ENCODE assay signal across 20 cellular contexts in the genomic region with DNA sequence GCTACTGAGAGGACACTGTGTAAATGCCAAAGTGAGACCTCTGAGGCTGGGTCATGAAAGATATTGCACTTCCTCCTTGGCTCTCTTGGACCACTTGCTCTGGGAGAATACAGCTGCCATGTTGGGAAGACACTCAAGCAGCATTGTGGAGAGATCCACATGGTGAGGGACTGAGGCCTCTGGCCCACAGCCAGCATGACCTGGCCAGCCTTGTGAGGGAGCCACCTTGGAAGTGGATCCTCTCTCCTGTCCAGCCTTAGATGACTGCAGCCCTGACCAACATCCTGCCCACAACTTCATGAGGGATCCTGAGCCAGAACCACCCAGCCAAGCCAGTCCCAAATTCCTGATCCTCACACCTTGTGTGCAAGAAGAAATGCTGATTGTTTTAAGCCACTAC. TPM values are rescaled to one million over a fixed set of nuclear protein-coding genes. Genes with fewer than 3 reads are reported as not detected.
DNase-seq lines count a peak whose midpoint lies in the region; ATAC-seq, FAIRE-seq and TF ChIP-seq lines count a peak whose summit lies in the region.
"Had no signal": no experiment of that assay in that cellular context is flagged by ENCODE, and none has a peak within 500 bp of the region (broad histone marks: within the 10 kb centered on the region; RNA-seq: fewer than 3 reads in every experiment).

No MANE protein-coding gene starts in this region.

- no peaks in the 10 kb centered on the region for H3K36me3 ChIP-seq in gastrocnemius medialis
- no peaks in the 10 kb centered on the region for H3K36me3 ChIP-seq in naive thymus-derived CD4-positive, alpha-beta T cell (ENCODE audit: control insufficient read depth in 2 of 3, insufficient read depth in 3 of 3, low read length in 3 of 3)
- H3K36me3 ChIP-seq: HAP-1 had no signal

- no peak overlapping the region for H3K4me2 ChIP-seq in A549
- H3K4me2 ChIP-seq: GM23338 had no signal

- FAIRE-seq in A549 (lab: Jason Lieb, UNC) (no peak), RCC 7860 (lab: Jason Lieb, UNC) (no peak)

- no peaks in the 10 kb centered on the region for H3K36me3 Mint-ChIP-seq in naive thymus-derived CD4-positive, alpha-beta T cell

- H3K4me1 ChIP-seq in A549 = peaks cover 66% of the 10 kb centered on the region
- H3K4me1 ChIP-seq in gastrocnemius medialis = peaks cover 39 to 51% of the 10 kb centered on the region in 2 donors
- H3K4me1 ChIP-seq in naive thymus-derived CD4-positive, alpha-beta T cell (ENCODE audit: control insufficient read depth in 2 of 2, insufficient read depth in 2 of 2, low read length in 2 of 2) = no peaks in the 10 kb centered on the region
- H3K4me1 ChIP-seq: HAP-1 had no signal

- no peak overlapping the region for H3K4me3 Mint-ChIP-seq in naive thymus-derived CD4-positive, alpha-beta T cell
- H3K4me3 Mint-ChIP-seq: CD4-positive, alpha-beta T cell; GM23338 had no signal

- TF ChIP-seq CTCF in A549 (IDR thresholded peaks at IDR 0.05) (no peak), gastrocnemius medialis (IDR thresholded peaks at IDR 0.05 in 4 of 5, conservative IDR thresholded peaks at IDR 0.05 in 1 of 5) (no peak)

- DNase-seq in A549 (ENCODE audit: low read depth in 1 of 2, low spot score in 1 of 2) (no peak), Caki2 (ENCODE audit: low read depth) (peak; percentile 25), RCC 7860 (ENCODE audit: low spot score) (peak; percentile 26), gastrocnemius medialis (peak in 1 of 2 donors; percentile 40), NCI-H774 (lab: John Stamatoyannopoulos, UW) (no peak)
- no peak for DNase-seq in naive thymus-derived CD4-positive, alpha-beta T cell
- DNase-seq in activated CD4-positive, alpha-beta T cell treated with anti-CD3 and anti-CD28 coated beads, Interleukin-2, amount 50 U/mL, for 1 hour = no peak
- DNase-seq: CD4-positive, alpha-beta T cell; DMS53; GF-D8; KBM-7; NCI-H1436; NCI-H1930; NCI-H2227 treated with DMSO at 0.1 percent for 48 hours; NCI-H510A had no signal

- no peaks in the 10 kb centered on the region for H3K27me3 ChIP-seq in gastrocnemius medialis
- H3K27me3 ChIP-seq in naive thymus-derived CD4-positive, alpha-beta T cell (ENCODE audit: control insufficient read depth in 2 of 2, insufficient read depth in 2 of 2, low read length in 2 of 2) = no peaks in the 10 kb centered on the region

- H3K9me3 Mint-ChIP-seq in naive thymus-derived CD4-positive, alpha-beta T cell = no peaks in the 10 kb centered on the region
- H3K9me3 Mint-ChIP-seq: CD4-positive, alpha-beta T cell; GM23338 had no signal

- H3K27ac Mint-ChIP-seq in naive thymus-derived CD4-positive, alpha-beta T cell = no peak overlapping the region
- H3K27ac Mint-ChIP-seq: CD4-positive, alpha-beta T cell; GM23338 had no signal

- POLR2A ChIA-PET in A549 (lab: Yijun Ruan, JAX) = no interaction called here
- POLR2A ChIA-PET in naive thymus-derived CD4-positive, alpha-beta T cell (lab: Charles Lee) = no interaction called here

- no peak for ATAC-seq in A549
- no peak for ATAC-seq in gastrocnemius medialis
- no peak for ATAC-seq in naive thymus-derived CD4-positive, alpha-beta T cell
- ATAC-seq: GM23338 had no signal

- TF ChIP-seq EP300 in A549 (IDR thresholded peaks at IDR 0.05) = no peak

- H3K27me3 Mint-ChIP-seq in naive thymus-derived CD4-positive, alpha-beta T cell = peaks cover 0 to 7% (median 0%) of the 10 kb centered on the region in 5 donors
- H3K27me3 Mint-ChIP-seq: CD4-positive, alpha-beta T cell had no signal

- intact Hi-C loops in gastrocnemius medialis (cut with DNase I; ENCODE audit: low total_unique reads) = loop anchor here (5.0 kb wide), 1 partner anchor 331 kb away; no protein-coding TSS in a partner anchor
- intact Hi-C loops in naive thymus-derived CD4-positive, alpha-beta T cell (cut with micrococcal nuclease) = no loop called here

- in situ Hi-C loops in Caki2 (cut with HindIII; ENCODE audit: low pct_unique_long_range_greater_than_20kb, low sequenced_read_pairs) (loop anchor here (10.0 kb wide), 1 partner anchor 182 kb away; the partner anchor contains the start of gene MCM5), gastrocnemius medialis (cut with MboI; ENCODE audit: low sequenced_read_pairs in 4 of 4) (loop anchor here in 3 of 4 donors (5.0 to 25.0 kb wide), 4 partner anchors 36 to 249 kb away; no protein-coding TSS in a partner anchor)

- H3K9me3 ChIP-seq in A549 (peaks cover 4% of the 10 kb centered on the region; the same call in 1 of the 3 replicates), gastrocnemius medialis (no peaks in the 10 kb centered on the region)
- no peaks in the 10 kb centered on the region for H3K9me3 ChIP-seq in naive thymus-derived CD4-positive, alpha-beta T cell (ENCODE audit: control insufficient read depth in 2 of 3, low read length in 3 of 3)
- H3K9me3 ChIP-seq: HAP-1 had no signal

- TF ChIP-seq RAD21 in A549 (conservative IDR thresholded peaks at IDR 0.05 in 1 of 2, IDR thresholded peaks at IDR 0.05 in 1 of 2) = no peak

- peaks cover 0 to 3% (median 0%) of the 10 kb centered on the region in 7 donors for H3K4me1 Mint-ChIP-seq in naive thymus-derived CD4-positive, alpha-beta T cell

- TF ChIP-seq POLR2A in A549 (IDR thresholded peaks at IDR 0.05; ENCODE audit: low read length) (no peak), gastrocnemius medialis (IDR thresholded peaks at IDR 0.05) (no peak)

- CTCF ChIA-PET in A549 (lab: Yijun Ruan, JAX) = interaction anchor here (4.4 kb wide), 1 partner anchor 156 kb away, joined by 24 read pairs; no protein-coding TSS in a partner anchor
- CTCF ChIA-PET in naive thymus-derived CD4-positive, alpha-beta T cell (lab: Charles Lee) = no interaction called here

- H3K27ac ChIP-seq in A549 (peak overlapping the region; percentile 97 to 99), gastrocnemius medialis (peak overlapping the region; percentile 90 to 99 (median 96))
- no peak overlapping the region for H3K27ac ChIP-seq in naive thymus-derived CD4-positive, alpha-beta T cell (ENCODE audit: low read depth, low read length)

- H3K4me3 ChIP-seq in A549 (no peak overlapping the region), gastrocnemius medialis (no peak overlapping the region)
- H3K4me3 ChIP-seq in naive thymus-derived CD4-positive, alpha-beta T cell (ENCODE audit: low read length) = no peak overlapping the region
- H3K4me3 ChIP-seq: GM23338, HAP-1 had no signal

TF ChIP-seq in A549, 52 proteins besides CTCF, POLR2A, EP300 and RAD21 (continues in another document):
- TF ChIP-seq EHF (CRISPR knock-in tag; IDR thresholded peaks at IDR 0.05) = no peak
- TF ChIP-seq CEBPB (IDR thresholded peaks at IDR 0.05) = no peak
- TF ChIP-seq FOXS1 (CRISPR knock-in tag; IDR thresholded peaks at IDR 0.05) = no peak
- TF ChIP-seq JUNB (IDR thresholded peaks at IDR 0.05) = no peak
- TF ChIP-seq, protein P1, sequence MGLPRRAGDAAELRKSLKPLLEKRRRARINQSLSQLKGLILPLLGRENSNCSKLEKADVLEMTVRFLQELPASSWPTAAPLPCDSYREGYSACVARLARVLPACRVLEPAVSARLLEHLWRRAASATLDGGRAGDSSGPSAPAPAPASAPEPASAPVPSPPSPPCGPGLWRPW (IDR thresholded peaks at IDR 0.05) = no peak
- TF ChIP-seq CBX2 (IDR thresholded peaks at IDR 0.05; ENCODE audit: borderline replicate concordance, low read depth) = no peak
- TF ChIP-seq KDM1A (IDR thresholded peaks at IDR 0.05; ENCODE audit: low read depth) = no peak
- no peak for TF ChIP-seq CHD4 (IDR thresholded peaks at IDR 0.05; ENCODE audit: borderline replicate concordance)
- no peak for TF ChIP-seq PHF8 (IDR thresholded peaks at IDR 0.05; ENCODE audit: borderline replicate concordance, low read depth)
- no peak for TF ChIP-seq ZSCAN20 (CRISPR knock-in tag; IDR thresholded peaks at IDR 0.05)
- TF ChIP-seq NPAS2 (CRISPR knock-in tag; IDR thresholded peaks at IDR 0.05; ENCODE audit: borderline replicate concordance) = no peak
- no peak for TF ChIP-seq MAZ (IDR thresholded peaks at IDR 0.05; ENCODE audit: borderline replicate concordance, low read depth, low read length)
- no peak for TF ChIP-seq NFE2L2 (conservative IDR thresholded peaks at IDR 0.05; ENCODE audit: low read length)
- no peak for TF ChIP-seq GATA3 (IDR thresholded peaks at IDR 0.05; ENCODE audit: borderline replicate concordance)
- TF ChIP-seq, protein P2, sequence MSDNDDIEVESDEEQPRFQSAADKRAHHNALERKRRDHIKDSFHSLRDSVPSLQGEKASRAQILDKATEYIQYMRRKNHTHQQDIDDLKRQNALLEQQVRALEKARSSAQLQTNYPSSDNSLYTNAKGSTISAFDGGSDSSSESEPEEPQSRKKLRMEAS (IDR thresholded peaks at IDR 0.05) = no peak
- TF ChIP-seq ATOH8 (CRISPR knock-in tag; IDR thresholded peaks at IDR 0.05; ENCODE audit: low read depth) = no peak

RNA-seq across cellular contexts. Expression of gene MB, which starts 30.4 kb away (rescaled TPM):
- 9.5 and 12.1 TPM in 2 replicates for polyA plus RNA-seq in A549 (2011; rRNA removed)
- polyA plus RNA-seq in A549 (2012; cell fraction: cytosol; rRNA removed) = 12.3 and 14.1 TPM in 2 replicates
- polyA plus RNA-seq in A549 (2012; cell fraction: nucleus; rRNA removed) = 7.0 and 10.8 TPM in 2 replicates
- polyA plus RNA-seq in A549 (2017; fragmentation: RNase III; extraction: RNeasy Plus Mini Kit Qiagen cat#74134 plus additional on column Dnase treatment) = 6.9 to 9.2 TPM (median 8.5 TPM) in 3 replicates
- 2.7 and 4.3 TPM in 2 replicates for polyA minus RNA-seq in A549 (2011; rRNA and poly(A)+ RNA removed)
- 2.5 and 5.3 TPM in 2 replicates for total RNA-seq in Caki2 (2014; rRNA removed; shearing (Covaris generic); ENCODE audit: low replicate concordance)
- total RNA-seq in gastrocnemius medialis = over 10,000 TPM in 2 of 4 donors, 1,000 to 10,000 TPM in 2; 7,153 to 19,373 (median 11,028) TPM
- total RNA-seq in naive thymus-derived CD4-positive, alpha-beta T cell = under 1 TPM in 1 of 5 experiments, not detected in 4; 0.60 TPM
- not detected for polyA plus RNA-seq in naive thymus-derived CD4-positive, alpha-beta T cell
- total RNA-seq: Calu3; CD4-positive, alpha-beta T cell; GM23338; SK-MEL-5 had no signal
- polyA plus RNA-seq: BJ, GM23338 had no signal

RNA-seq across cellular contexts. Expression of gene RASD2, which starts 46.1 kb away (rescaled TPM):
- polyA plus RNA-seq in A549 (2011; rRNA removed) (0.61 and 0.93 TPM in 2 replicates), A549 (2017; fragmentation: RNase III; extraction: RNeasy Plus Mini Kit Qiagen cat#74134 plus additional on column Dnase treatment) (1.2 to 1.4 TPM (median 1.3 TPM) in 3 replicates)
- 0.54 and 0.76 TPM in 2 replicates for polyA plus RNA-seq in A549 (2012; cell fraction: cytosol; rRNA removed)
- polyA plus RNA-seq in A549 (2012; cell fraction: nucleus; rRNA removed) = 0.86 and 1.2 TPM in 2 replicates
- polyA minus RNA-seq in A549 (2011; rRNA and poly(A)+ RNA removed) = 1.1 and 1.4 TPM in 2 replicates
- 0.09 and 0.10 TPM in 2 replicates for total RNA-seq in Caki2 (2014; rRNA removed; shearing (Covaris generic); ENCODE audit: low replicate concordance)
- 1 to 10 TPM; 1.8 to 5.4 (median 1.9) TPM for total RNA-seq in gastrocnemius medialis
- total RNA-seq in naive thymus-derived CD4-positive, alpha-beta T cell = 1 to 10 TPM in 1 of 5 experiments, under 1 TPM in 1, not detected in 3; 0.24 to 1.4 TPM
- polyA plus RNA-seq in naive thymus-derived CD4-positive, alpha-beta T cell = under 1 TPM in 1 of 2 donors, not detected in 1; 0.05 TPM

Comparison
In these comparisons a context has a peak if more than half of its experiments do, and no peak if none do; other contexts are left out.
1. DNase-seq: peak in Caki2 (single experiment) and RCC 7860 (single experiment); none in A549 (0 of 2), naive thymus-derived CD4-positive, alpha-beta T cell (0 of 9), activated CD4-positive, alpha-beta T cell treated with anti-CD3 and anti-CD28 coated beads, Interleukin-2, amount 50 U/mL, for 1 hour (single experiment) and NCI-H774 (single experiment).
2. RNA of gene MB, which starts 30.4 kb away (total RNA-seq): 7,153 to 19,373 TPM in gastrocnemius medialis; 2.5 to 5.3 TPM in Caki2 and 0.60 TPM in naive thymus-derived CD4-positive, alpha-beta T cell; every median in the first group is over 1,000 times any median in the second.